17 cellular contexts compared by ENCODE assay signal in the genomic region with DNA sequence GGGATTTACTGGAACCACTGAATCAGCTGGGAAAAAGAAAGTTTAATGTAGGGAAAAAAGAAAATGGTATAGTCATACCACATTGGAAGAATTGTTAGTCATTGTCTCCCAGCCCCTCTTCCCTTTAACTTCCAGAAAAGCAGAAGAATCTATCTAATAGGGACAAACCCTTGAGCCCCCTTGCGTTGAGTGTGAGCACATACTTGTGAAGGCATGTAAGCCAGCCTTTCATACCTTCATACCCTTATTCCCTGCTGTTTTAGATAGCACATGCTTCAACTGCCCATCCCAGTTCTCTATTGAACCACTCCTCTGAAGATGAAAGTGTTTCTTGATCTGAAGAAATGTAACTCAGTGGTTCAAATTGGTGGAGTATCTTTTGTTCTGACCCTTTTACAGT. TPM values are rescaled to one million over a fixed set of nuclear protein-coding genes. Genes with fewer than 3 reads are reported as not detected.
DNase-seq lines count a peak whose midpoint lies in the region; ATAC-seq and TF ChIP-seq lines count a peak whose summit lies in the region.
"Had no signal": no experiment of that assay in that cellular context is flagged by ENCODE, and none has a peak within 500 bp of the region (broad histone marks: within the 10 kb centered on the region; RNA-seq: fewer than 3 reads in every experiment).

No MANE protein-coding gene starts in this region.

- H3K79me2 ChIP-seq in smooth muscle cell (ENCODE audit: low read depth) = no peaks in the 10 kb centered on the region

- no peak for DNase-seq in cardiac muscle cell (ENCODE audit: low read depth in 1 of 2, low spot score in 1 of 2)
- DNase-seq in right atrium auricular region (ENCODE audit: low spot score) = no peak
- peak; percentile 40 for DNase-seq in RPMI8226
- DNase-seq in fibroblast of pulmonary artery (ENCODE audit: low read depth) = peak; percentile 35
- DNase-seq in transverse colon = no peak
- no peak for DNase-seq in smooth muscle cell (lab: John Stamatoyannopoulos, UW; ENCODE audit: unreplicated experiment)
- no peak for DNase-seq in DMS53 treated with DMSO at 0.1 percent for 48 hours (lab: John Stamatoyannopoulos, UW; ENCODE audit: unreplicated experiment)
- no peak for DNase-seq in right cardiac atrium
- DNase-seq: activated CD8-positive, alpha-beta T cell treated with anti-CD3 and anti-CD28 coated beads for 36 hours; CD8-positive, alpha-beta T cell; left ventricle myocardium inferior; NCI-H1694; NCI-H345; thyroid gland had no signal

- H3K4me3 ChIP-seq in cardiac muscle cell = no peak overlapping the region
- H3K4me3 ChIP-seq in right atrium auricular region = no peak overlapping the region
- H3K4me3 ChIP-seq in fibroblast of pulmonary artery (replicated peaks; ENCODE audit: low read depth, low read length) = no peak overlapping the region
- H3K4me3 ChIP-seq in transverse colon = no peak overlapping the region
- H3K4me3 ChIP-seq in smooth muscle cell = no peak overlapping the region
- H3K4me3 ChIP-seq in right cardiac atrium (ENCODE audit: low read length) = no peak overlapping the region
- H3K4me3 ChIP-seq: left ventricle myocardium inferior, thyroid gland had no signal

- no peaks in the 10 kb centered on the region for H4K20me1 ChIP-seq in smooth muscle cell (ENCODE audit: low read depth)

- H3K4me2 ChIP-seq in smooth muscle cell = no peak overlapping the region

- no peaks in the 10 kb centered on the region for H3K27me3 ChIP-seq in cardiac muscle cell
- no peaks in the 10 kb centered on the region for H3K27me3 ChIP-seq in right atrium auricular region
- H3K27me3 ChIP-seq in transverse colon = no peaks in the 10 kb centered on the region
- H3K27me3 ChIP-seq in smooth muscle cell (ENCODE audit: low read depth) = no peaks in the 10 kb centered on the region
- H3K27me3 ChIP-seq in right cardiac atrium (ENCODE audit: control insufficient read depth, insufficient read depth) = no peaks in the 10 kb centered on the region
- H3K27me3 ChIP-seq: thyroid gland had no signal

- no peaks in the 10 kb centered on the region for H3K9me3 ChIP-seq in cardiac muscle cell (ENCODE audit: low read depth)
- H3K9me3 ChIP-seq in right atrium auricular region = peaks cover 0 to 14% of the 10 kb centered on the region in 2 donors
- H3K9me3 ChIP-seq in transverse colon = no peaks in the 10 kb centered on the region
- no peaks in the 10 kb centered on the region for H3K9me3 ChIP-seq in smooth muscle cell (replicated peaks; ENCODE audit: low read depth)
- no peaks in the 10 kb centered on the region for H3K9me3 ChIP-seq in right cardiac atrium (ENCODE audit: control insufficient read depth, low read length)
- H3K9me3 ChIP-seq: thyroid gland had no signal

- H3K9ac ChIP-seq in smooth muscle cell (ENCODE audit: low read depth) = no peak overlapping the region

- H3F3A ChIP-seq in smooth muscle cell (ENCODE audit: low read depth) = no peaks in the 10 kb centered on the region

- H3K36me3 ChIP-seq in cardiac muscle cell (no peaks in the 10 kb centered on the region), right atrium auricular region (no peaks in the 10 kb centered on the region), transverse colon (no peaks in the 10 kb centered on the region), smooth muscle cell (ENCODE audit: low read depth) (no peaks in the 10 kb centered on the region)
- H3K36me3 ChIP-seq: left ventricle myocardium inferior, thyroid gland had no signal

- no peak for TF ChIP-seq POLR2A in transverse colon (IDR thresholded peaks at IDR 0.05)

- H3K4me1 ChIP-seq in cardiac muscle cell (ENCODE audit: low read depth) = no peaks in the 10 kb centered on the region
- no peaks in the 10 kb centered on the region for H3K4me1 ChIP-seq in right atrium auricular region
- no peaks in the 10 kb centered on the region for H3K4me1 ChIP-seq in transverse colon
- H3K4me1 ChIP-seq in smooth muscle cell (ENCODE audit: low read depth) = no peaks in the 10 kb centered on the region
- H3K4me1 ChIP-seq in right cardiac atrium (ENCODE audit: control insufficient read depth, insufficient read depth, low read length) = no peaks in the 10 kb centered on the region
- H3K4me1 ChIP-seq: left ventricle myocardium inferior, thyroid gland had no signal

- intact Hi-C loops in transverse colon (cut with DNase I; ENCODE audit: low total_unique reads) = no loop called here
- intact Hi-C loops in right cardiac atrium (cut with DNase I) = no loop called here

- in situ Hi-C loops in transverse colon (cut with MboI; ENCODE audit: low pct_ligation_motif_present in 1 of 4, low pct_unique_long_range_greater_than_20kb in 1 of 4, low sequenced_read_pairs in 3 of 4) = no loop called here

- H2AFZ ChIP-seq in smooth muscle cell (ENCODE audit: low read depth) = no peak overlapping the region

- 67 to 70% methylated on average over 1 of the region's 1 CpG for WGBS in transverse colon (ENCODE audit: low coverage in 1 of 2), 2 donors
- WGBS in smooth muscle cell (ENCODE audit: low lambda C conversion rate) = 22% methylated on average over 1 of the region's 1 CpG
- 52% methylated on average over 1 of the region's 1 CpG for WGBS in right cardiac atrium

- TF ChIP-seq CTCF in cardiac muscle cell (IDR thresholded peaks at IDR 0.05; ENCODE audit: low read depth, low read length) (peak; percentile 31), right atrium auricular region (IDR thresholded peaks at IDR 0.05) (no peak), fibroblast of pulmonary artery (IDR thresholded peaks at IDR 0.05; ENCODE audit: low read length, missing control alignments) (peak; percentile 36), transverse colon (IDR thresholded peaks at IDR 0.05) (no peak), smooth muscle cell (IDR thresholded peaks at IDR 0.05; ENCODE audit: borderline replicate concordance, insufficient read depth, poor library complexity, severe bottlenecking) (no peak)

- no peak for TF ChIP-seq EP300 in transverse colon (IDR thresholded peaks at IDR 0.05; ENCODE audit: low read depth)

- ATAC-seq in right cardiac atrium = no peak
- ATAC-seq: activated CD8-positive, alpha-beta T cell treated with anti-CD3 and anti-CD28 coated beads for 36 hours; CD8-positive, alpha-beta T cell had no signal

- no peak overlapping the region for H3K27ac ChIP-seq in cardiac muscle cell
- H3K27ac ChIP-seq in right atrium auricular region = no peak overlapping the region
- no peak overlapping the region for H3K27ac ChIP-seq in transverse colon
- H3K27ac ChIP-seq in smooth muscle cell (ENCODE audit: low read depth) = no peak overlapping the region
- no peak overlapping the region for H3K27ac ChIP-seq in right cardiac atrium (ENCODE audit: low read length)
- H3K27ac ChIP-seq: left ventricle myocardium inferior, thyroid gland had no signal

RNA-seq across cellular contexts. Expression of a gene that starts 6.6 kb away (rescaled TPM):
- total RNA-seq in cardiac muscle cell = not detected in 2 replicates
- 0.42 TPM in 1 of 2 replicates, not detected in the other for polyA plus RNA-seq in cardiac muscle cell
- not detected for total RNA-seq in right atrium auricular region
- total RNA-seq in transverse colon = 1 to 10 TPM in 2 of 4 donors, not detected in 2; 4.9 to 5.6 TPM
- not detected in 2 replicates for total RNA-seq in smooth muscle cell
- polyA plus RNA-seq in smooth muscle cell = 0.49 and 0.96 TPM in 2 replicates
- total RNA-seq in right cardiac atrium = not detected
- 1.2 TPM for polyA plus RNA-seq in right cardiac atrium
- total RNA-seq: activated CD8-positive, alpha-beta T cell treated with anti-CD3 and anti-CD28 coated beads for 36 hours; CD8-positive, alpha-beta T cell; frontal cortex; left ventricle myocardium inferior; MCF 10A; omental fat pad; thyroid gland had no signal

Comparison
In these comparisons a context has a peak if more than half of its experiments do, and no peak if none do; other contexts are left out.
1. CTCF ChIP-seq: peak in cardiac muscle cell (single experiment) and fibroblast of pulmonary artery (single experiment); none in right atrium auricular region (0 of 2), transverse colon (0 of 5) and smooth muscle cell (single experiment).
2. DNase-seq: peak in RPMI8226 (single experiment) and fibroblast of pulmonary artery (single experiment); none in cardiac muscle cell (0 of 2), right atrium auricular region (single experiment), transverse colon (single experiment), smooth muscle cell (single experiment), DMS53 treated with DMSO at 0.1 percent for 48 hours (single experiment) and right cardiac atrium (0 of 3).